Comparison of ENCODE assay signal across 7 cellular contexts in the genomic region with DNA sequence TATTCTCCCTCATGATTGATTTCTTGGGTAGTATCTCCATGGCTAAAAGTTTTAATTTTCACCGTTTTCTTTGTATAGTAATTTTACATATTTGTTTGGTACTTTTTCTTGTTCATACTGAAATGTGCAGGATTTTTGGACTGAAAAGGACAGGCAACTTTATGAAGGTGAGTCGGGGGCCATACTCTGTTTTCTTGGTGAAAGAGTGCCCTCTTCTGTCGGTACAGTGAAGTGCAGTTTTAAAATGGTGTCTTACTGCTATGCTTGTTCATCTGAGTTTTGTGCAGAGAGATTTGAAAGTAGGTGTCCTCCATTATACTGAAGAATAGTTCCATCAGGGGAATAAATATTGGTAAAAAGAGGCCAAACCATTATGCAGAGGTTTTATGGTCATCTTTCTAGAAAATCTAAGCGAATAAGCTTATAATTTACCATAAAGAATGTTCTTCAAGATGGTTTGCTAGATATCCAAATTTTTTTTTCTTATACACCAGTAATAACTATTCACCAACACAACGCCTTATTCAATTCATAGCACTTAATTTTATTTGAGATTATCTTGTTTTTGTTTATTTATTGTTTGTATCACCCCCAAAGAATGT. TPM values are rescaled to one million over a fixed set of nuclear protein-coding genes. Genes with fewer than 3 reads are reported as not detected.
DNase-seq lines count a peak whose midpoint lies in the region; ATAC-seq and TF ChIP-seq lines count a peak whose summit lies in the region.

No MANE protein-coding gene starts in this region.

- no peaks in the 10 kb centered on the region for H3K9me3 Mint-ChIP-seq in activated CD8-positive, alpha-beta T cell treated with anti-CD3 and anti-CD28 coated beads, Interleukin-2, amount 10 ng/mL, durations not matched to agents 7 days and 5 days (ENCODE audit: insufficient read depth)
- no peaks in the 10 kb centered on the region for H3K9me3 Mint-ChIP-seq in CD8-positive, alpha-beta memory T cell

- H3K9me3 ChIP-seq in CD8-positive, alpha-beta memory T cell (ENCODE audit: low read length), result no peaks in the 10 kb centered on the region

- peak; percentile 78 for TF ChIP-seq CTCF in kidney epithelial cell (IDR thresholded peaks at IDR 0.05; ENCODE audit: insufficient read depth, low read length, poor library complexity, severe bottlenecking)

- ATAC-seq in GM21367 (IDR thresholded peaks at IDR 0.05; ENCODE audit: unreplicated experiment), result peak; percentile 91
- peak; percentile 47 for ATAC-seq in activated CD8-positive, alpha-beta T cell treated with anti-CD3 and anti-CD28 coated beads, Interleukin-2, amount 10 ng/mL, durations not matched to agents 7 days and 5 days

- no peak overlapping the region for H3K27ac ChIP-seq in CD8-positive, alpha-beta memory T cell (ENCODE audit: low read depth, low read length)

- no peaks in the 10 kb centered on the region for H3K36me3 ChIP-seq in kidney epithelial cell (ENCODE audit: control insufficient read depth, insufficient read depth, low read length)
- no peaks in the 10 kb centered on the region for H3K36me3 ChIP-seq in CD8-positive, alpha-beta memory T cell (ENCODE audit: insufficient read depth, low read length)

- POLR2A ChIA-PET in activated CD8-positive, alpha-beta T cell treated with anti-CD3 and anti-CD28 coated beads, Interleukin-2, amount 10 ng/mL, durations not matched to agents 7 days and 5 days (lab: Charles Lee), result interaction anchor here (1.0 kb wide), 1 partner anchor 60 kb away, joined by 3 read pairs; no protein-coding TSS in a partner anchor
- POLR2A ChIA-PET in CD8-positive, alpha-beta memory T cell (lab: Charles Lee), result no interaction called here

- H3K4me1 ChIP-seq in CD8-positive, alpha-beta memory T cell (ENCODE audit: insufficient read depth, low read length), result no peaks in the 10 kb centered on the region

- H3K4me3 ChIP-seq in kidney epithelial cell (ENCODE audit: low read depth, low read length), result no peak overlapping the region
- H3K4me3 ChIP-seq in CD8-positive, alpha-beta memory T cell (ENCODE audit: low read length), result no peak overlapping the region

- no peaks in the 10 kb centered on the region for H3K27me3 ChIP-seq in kidney epithelial cell (ENCODE audit: control insufficient read depth, insufficient read depth, low read length)
- no peaks in the 10 kb centered on the region for H3K27me3 ChIP-seq in CD8-positive, alpha-beta memory T cell (ENCODE audit: insufficient read depth, low read length, poor library complexity, severe bottlenecking)

- H3K36me3 Mint-ChIP-seq in activated CD8-positive, alpha-beta T cell treated with anti-CD3 and anti-CD28 coated beads, Interleukin-2, amount 10 ng/mL, durations not matched to agents 7 days and 5 days (ENCODE audit: low read depth), result no peaks in the 10 kb centered on the region
- H3K36me3 Mint-ChIP-seq in CD8-positive, alpha-beta memory T cell, result no peaks in the 10 kb centered on the region

- no peak overlapping the region for H3K27ac Mint-ChIP-seq in activated CD8-positive, alpha-beta T cell treated with anti-CD3 and anti-CD28 coated beads, Interleukin-2, amount 10 ng/mL, durations not matched to agents 7 days and 5 days
- H3K27ac Mint-ChIP-seq in CD8-positive, alpha-beta memory T cell, result no peak overlapping the region

- CTCF ChIA-PET in activated CD8-positive, alpha-beta T cell treated with anti-CD3 and anti-CD28 coated beads, Interleukin-2, amount 10 ng/mL, durations not matched to agents 7 days and 5 days (lab: Charles Lee), result interaction anchor here (0.7 to 8.8 kb wide), 12 partner anchors 12 to 357 kb away, joined by 3 to 108 read pairs (median 4); no protein-coding TSS in a partner anchor
- CTCF ChIA-PET in CD8-positive, alpha-beta memory T cell (lab: Charles Lee), result interaction anchor here (1.6 kb wide), 1 partner anchor 60 kb away, joined by 5 read pairs; no protein-coding TSS in a partner anchor

- H3K27me3 Mint-ChIP-seq in activated CD8-positive, alpha-beta T cell treated with anti-CD3 and anti-CD28 coated beads, Interleukin-2, amount 10 ng/mL, durations not matched to agents 7 days and 5 days (ENCODE audit: low read depth), result peaks cover 11% of the 10 kb centered on the region
- H3K27me3 Mint-ChIP-seq in CD8-positive, alpha-beta memory T cell, result peaks cover 3 to 11% of the 10 kb centered on the region in 2 donors

- DNase-seq in EL, result peak; percentile 57
- peak; percentile 7 for DNase-seq in NCI-H1092 (lab: John Stamatoyannopoulos, UW)
- peak; percentile 35 for DNase-seq in activated CD8-positive, alpha-beta T cell treated with anti-CD3 and anti-CD28 coated beads, Interleukin-2, amount 10 ng/mL, durations not matched to agents 7 days and 5 days
- DNase-seq in kidney epithelial cell (ENCODE audit: low read depth), result no peak
- no peak for DNase-seq in activated CD8-positive, alpha-beta memory T cell treated with anti-CD3 and anti-CD28 coated beads, Interleukin-2, amount 50 U/mL, for 48 hours
- no peak for DNase-seq in CD8-positive, alpha-beta memory T cell

- H3K4me1 Mint-ChIP-seq in activated CD8-positive, alpha-beta T cell treated with anti-CD3 and anti-CD28 coated beads, Interleukin-2, amount 10 ng/mL, durations not matched to agents 7 days and 5 days (ENCODE audit: low read depth), result no peaks in the 10 kb centered on the region
- no peaks in the 10 kb centered on the region for H3K4me1 Mint-ChIP-seq in CD8-positive, alpha-beta memory T cell

- no peak overlapping the region for H3K4me3 Mint-ChIP-seq in activated CD8-positive, alpha-beta T cell treated with anti-CD3 and anti-CD28 coated beads, Interleukin-2, amount 10 ng/mL, durations not matched to agents 7 days and 5 days
- H3K4me3 Mint-ChIP-seq in CD8-positive, alpha-beta memory T cell, result no peak overlapping the region

RNA-seq across cellular contexts. Expression of gene SERPINB13, which starts 8.7 kb away (rescaled TPM):
- not detected for total RNA-seq in activated CD8-positive, alpha-beta T cell treated with anti-CD3 and anti-CD28 coated beads, Interleukin-2, amount 10 ng/mL, durations not matched to agents 7 days and 5 days
- not detected in 2 replicates for total RNA-seq in kidney epithelial cell
- total RNA-seq in CD8-positive, alpha-beta memory T cell, result not detected
- polyA plus RNA-seq in CD8-positive, alpha-beta memory T cell, result not detected

RNA-seq across cellular contexts. Expression of gene SERPINB12, which starts 36.3 kb away (rescaled TPM):
- total RNA-seq in activated CD8-positive, alpha-beta T cell treated with anti-CD3 and anti-CD28 coated beads, Interleukin-2, amount 10 ng/mL, durations not matched to agents 7 days and 5 days, result not detected
- total RNA-seq in kidney epithelial cell, result not detected in 2 replicates
- total RNA-seq in CD8-positive, alpha-beta memory T cell, result not detected
- not detected for polyA plus RNA-seq in CD8-positive, alpha-beta memory T cell

Comparison
In these comparisons a context has a peak if more than half of its experiments do, and no peak if none do; other contexts are left out.
1. DNase-seq: peak in EL (single experiment), NCI-H1092 (single experiment) and activated CD8-positive, alpha-beta T cell treated with anti-CD3 and anti-CD28 coated beads, Interleukin-2, amount 10 ng/mL, durations not matched to agents 7 days and 5 days (single experiment); none in kidney epithelial cell (single experiment), activated CD8-positive, alpha-beta memory T cell treated with anti-CD3 and anti-CD28 coated beads, Interleukin-2, amount 50 U/mL, for 48 hours (single experiment) and CD8-positive, alpha-beta memory T cell (0 of 5).